In genomic region chr19:38003427-38004099, GRCh38 we compare ENCODE assay signal across 8 cellular contexts.
DNase-seq lines count a peak whose midpoint lies in the region; ATAC-seq and TF ChIP-seq lines count a peak whose summit lies in the region.

No MANE protein-coding gene starts in this region.

- TF ChIP-seq POLR2A in GM15510 (IDR thresholded peaks at IDR 0.05; ENCODE audit: borderline replicate concordance, extremely low read depth, insufficient read length), result peak; percentile 21

- H3K4me1 ChIP-seq in ACC112 (ENCODE audit: control insufficient read depth, insufficient read depth, low read length, unreplicated experiment), result peaks cover 48% of the 10 kb centered on the region
- H3K4me1 ChIP-seq in adipocyte (ENCODE audit: control insufficient read depth, insufficient read depth, low read length), result peaks cover 42% of the 10 kb centered on the region
- H3K4me1 ChIP-seq in heart right ventricle, result peaks cover 9 to 49% (median 37%) of the 10 kb centered on the region in 9 donors
- peaks cover 17% of the 10 kb centered on the region for H3K4me1 ChIP-seq in CD4-positive, alpha-beta memory T cell (ENCODE audit: insufficient read depth, low read length)

- H3K27me3 Mint-ChIP-seq in progenitor cell of endocrine pancreas, result no peaks in the 10 kb centered on the region
- H3K27me3 Mint-ChIP-seq in CD4-positive, alpha-beta memory T cell, result no peaks in the 10 kb centered on the region

- TF ChIP-seq CTCF in heart right ventricle (IDR thresholded peaks at IDR 0.05) (no peak), progenitor cell of endocrine pancreas (IDR thresholded peaks at IDR 0.05; ENCODE audit: unreplicated experiment) (no peak)

- H3K27ac ChIP-seq in ACC112 (ENCODE audit: low read depth, low read length), result peak overlapping the region; percentile 100
- H3K27ac ChIP-seq in heart right ventricle, result peak overlapping the region; percentile 51 to 92 (median 81)
- no peak overlapping the region for H3K27ac ChIP-seq in CD4-positive, alpha-beta memory T cell (ENCODE audit: low read depth, low read length)

- POLR2A ChIA-PET in CD4-positive, alpha-beta memory T cell (lab: Charles Lee; ENCODE audit: partially characterized antibody), result no interaction called here

- H3K4me3 ChIP-seq in ACC112 (ENCODE audit: low read depth, low read length), result peak overlapping the region; percentile 69
- peak overlapping the region; percentile 83 for H3K4me3 ChIP-seq in adipocyte (ENCODE audit: low read length)
- peak overlapping the region; percentile 12 to 55 (median 46) for H3K4me3 ChIP-seq in heart right ventricle
- peak overlapping the region in 1 of 2 donors; percentile 15 for H3K4me3 ChIP-seq in CD4-positive, alpha-beta memory T cell (ENCODE audit: low read length in 2 of 2)

- H3K36me3 ChIP-seq in ACC112 (ENCODE audit: insufficient read depth, low read length), result no peaks in the 10 kb centered on the region
- no peaks in the 10 kb centered on the region for H3K36me3 ChIP-seq in adipocyte (ENCODE audit: control insufficient read depth, insufficient read depth, low read length, severe bottlenecking)
- H3K36me3 ChIP-seq in heart right ventricle, result no peaks in the 10 kb centered on the region
- H3K36me3 ChIP-seq in CD4-positive, alpha-beta memory T cell (ENCODE audit: insufficient read depth, low read length), result no peaks in the 10 kb centered on the region

- peaks cover 4% of the 10 kb centered on the region for H3K79me2 ChIP-seq in ACC112 (ENCODE audit: control insufficient read depth, insufficient read depth, low read length, unreplicated experiment)

- H3K9ac ChIP-seq in adipocyte (ENCODE audit: low read length), result peak overlapping the region; percentile 79

- peak overlapping the region; percentile 31 for H2AFZ ChIP-seq in ACC112 (ENCODE audit: low read length, unreplicated experiment)

- ATAC-seq in heart right ventricle, result peak; percentile 30 to 69 (median 48)

- peak; percentile 97 to 98 for DNase-seq in NCI-H446 (lab: John Stamatoyannopoulos, UW)
- peak; percentile 81 for DNase-seq in adipocyte (ENCODE audit: low read depth)
- peak; percentile 65 to 70 for DNase-seq in heart right ventricle
- peak; percentile 91 for DNase-seq in pulmonary artery endothelial cell (ENCODE audit: low read depth, low spot score)
- DNase-seq in progenitor cell of endocrine pancreas (ENCODE audit: low spot score, unreplicated experiment), result no peak
- no peak for DNase-seq in CD4-positive, alpha-beta memory T cell

- peaks cover 6% of the 10 kb centered on the region for H3K36me3 Mint-ChIP-seq in progenitor cell of endocrine pancreas (ENCODE audit: insufficient read depth)
- no peaks in the 10 kb centered on the region for H3K36me3 Mint-ChIP-seq in CD4-positive, alpha-beta memory T cell

- intact Hi-C loops in heart right ventricle (cut with DNase I), result loop anchor here in 4 of 10 donors (5.0 to 10.0 kb wide), 3 partner anchors 91 to 99 kb away; partner anchors contain the start of genes SIPA1L3 (in 3 of the 4) and WDR87 (in 3 of the 4)
- intact Hi-C loops in CD4-positive, alpha-beta memory T cell (cut with micrococcal nuclease), result no loop called here

- WGBS in heart right ventricle, 2 donors, result 5% methylated on average over 19 of the region's 19 CpGs

- H3K27ac Mint-ChIP-seq in progenitor cell of endocrine pancreas, result no peak overlapping the region
- H3K27ac Mint-ChIP-seq in CD4-positive, alpha-beta memory T cell, result no peak overlapping the region

- H3K4me3 Mint-ChIP-seq in progenitor cell of endocrine pancreas (ENCODE audit: low read depth), result no peak overlapping the region
- H3K4me3 Mint-ChIP-seq in CD4-positive, alpha-beta memory T cell, result no peak overlapping the region

- CTCF ChIA-PET in CD4-positive, alpha-beta memory T cell (lab: Charles Lee; ENCODE audit: partially characterized antibody), result interaction anchor here (1.0 to 1.1 kb wide), 2 partner anchors 9 to 10 kb away, joined by 3 read pairs; no protein-coding TSS in a partner anchor

- H3K9me3 ChIP-seq in adipocyte (ENCODE audit: control insufficient read depth, low read length), result no peaks in the 10 kb centered on the region
- H3K9me3 ChIP-seq in heart right ventricle, result no peaks in the 10 kb centered on the region
- no peaks in the 10 kb centered on the region for H3K9me3 ChIP-seq in CD4-positive, alpha-beta memory T cell (ENCODE audit: control insufficient read depth in 1 of 2, low read length in 2 of 2)

- H3K9me3 Mint-ChIP-seq in progenitor cell of endocrine pancreas (ENCODE audit: low read depth), result no peaks in the 10 kb centered on the region
- no peaks in the 10 kb centered on the region for H3K9me3 Mint-ChIP-seq in CD4-positive, alpha-beta memory T cell

- H3K4me1 Mint-ChIP-seq in progenitor cell of endocrine pancreas (ENCODE audit: low read depth), result peaks cover 14% of the 10 kb centered on the region
- H3K4me1 Mint-ChIP-seq in CD4-positive, alpha-beta memory T cell, result peaks cover 4 to 18% (median 8%) of the 10 kb centered on the region in 4 donors

- H3K27me3 ChIP-seq in ACC112 (ENCODE audit: insufficient read depth, low read length) (no peaks in the 10 kb centered on the region), adipocyte (replicated peaks; ENCODE audit: control insufficient read depth, insufficient read depth, low read length) (no peaks in the 10 kb centered on the region), heart right ventricle (no peaks in the 10 kb centered on the region)
- no peaks in the 10 kb centered on the region for H3K27me3 ChIP-seq in CD4-positive, alpha-beta memory T cell (ENCODE audit: insufficient read depth, low read length)

Comparison
In these comparisons a context has a peak if more than half of its experiments do, and no peak if none do; other contexts are left out.
1. DNase-seq: peak in NCI-H446 (2 of 2), adipocyte (single experiment), heart right ventricle (2 of 2) and pulmonary artery endothelial cell (single experiment); none in progenitor cell of endocrine pancreas (single experiment) and CD4-positive, alpha-beta memory T cell (0 of 5).